8 cellular contexts compared by ENCODE assay signal in genomic region chr11:65888163-65888814, GRCh38. TPM values are rescaled to one million over a fixed set of nuclear protein-coding genes. Genes with fewer than 3 reads are reported as not detected.
DNase-seq lines count a peak whose midpoint lies in the region; ATAC-seq, FAIRE-seq and TF ChIP-seq lines count a peak whose summit lies in the region.

Gene FIBP, minus strand, starts transcription at chr11:65888471. Its CDS starts 53 bp downstream, at chr11:65888418.

- peaks cover 32% of the 10 kb centered on the region for H3K79me2 ChIP-seq in hepatocyte

- H3K4me3 ChIP-seq in astrocyte of the cerebellum (ENCODE audit: low read depth, low read length) (peak within 1 kb of the TSS; percentile 81), hepatocyte (peak within 1 kb of the TSS; percentile 86)

- H3K27me3 ChIP-seq in hepatocyte = no peaks in the 10 kb centered on the region

- peak within 1 kb of the TSS; percentile 98 for H3K4me2 ChIP-seq in hepatocyte

- peak; percentile 84 for TF ChIP-seq CTCF in astrocyte of the cerebellum (IDR thresholded peaks at IDR 0.05; ENCODE audit: low read depth, low read length, missing control alignments)
- peak; percentile 84 for TF ChIP-seq CTCF in hepatocyte (IDR thresholded peaks at IDR 0.05; ENCODE audit: poor library complexity)

- H3K9me3 ChIP-seq in hepatocyte (ENCODE audit: low read depth) = no peaks in the 10 kb centered on the region

- H3K36me3 ChIP-seq in hepatocyte (replicated peaks; ENCODE audit: insufficient read depth, low read depth) = no peaks in the 10 kb centered on the region

- H3K27ac ChIP-seq in hepatocyte = peak within 1 kb of the TSS; percentile 98

- peak; percentile 47 for ATAC-seq in HG02943 (IDR thresholded peaks at IDR 0.05; ENCODE audit: low read depth, unreplicated experiment)
- ATAC-seq in HG03378 (IDR thresholded peaks at IDR 0.05; ENCODE audit: unreplicated experiment) = no peak

- peaks cover 43% of the 10 kb centered on the region for H3K4me1 ChIP-seq in hepatocyte (ENCODE audit: insufficient read depth)

- WGBS in hepatocyte (ENCODE audit: low lambda C conversion rate, missing lambda C conversion rate) = under 1% methylated on average over 42 of the region's 57 CpGs

- FAIRE-seq in GM12891 (lab: Jason Lieb, UNC) = peak; percentile 92

- DNase-seq in GM12891 (ENCODE audit: insufficient read length, low spot score) = peak; percentile 97
- peak; percentile 95 for DNase-seq in NCI-H2081 (lab: John Stamatoyannopoulos, UW)
- DNase-seq in T-helper 9 cell = peak; percentile 95
- DNase-seq in astrocyte of the cerebellum (ENCODE audit: low read depth) = peak; percentile 89
- DNase-seq in hepatocyte (ENCODE audit: low spot score) = peak; percentile 98
- peak; percentile 98 for DNase-seq in retina

- peak within 1 kb of the TSS; percentile 84 for H2AFZ ChIP-seq in hepatocyte

- no peaks in the 10 kb centered on the region for H4K20me1 ChIP-seq in hepatocyte (ENCODE audit: insufficient read depth, poor library complexity, severe bottlenecking)

- in situ Hi-C loops in astrocyte of the cerebellum (cut with HindIII; ENCODE audit: low sequenced_read_pairs) = no loop called here

- H3K9me2 ChIP-seq in hepatocyte (replicated peaks; ENCODE audit: insufficient read depth) = no peaks in the 10 kb centered on the region

- TF ChIP-seq POLR2A in GM12891 (IDR thresholded peaks at IDR 0.05; ENCODE audit: low read depth, low read length) = peak; percentile 83

TF ChIP-seq in GM12891, 5 proteins besides CTCF, POLR2A, EP300 and RAD21:
- TF ChIP-seq SPI1 (IDR thresholded peaks at IDR 0.05; ENCODE audit: low read depth, low read length) = peak; percentile 58; the same call in 1 of the 2 replicates
- no peak; the same call in 1 of the 2 replicates for TF ChIP-seq TAF1 (IDR thresholded peaks at IDR 0.05; ENCODE audit: low read depth, low read length)
- TF ChIP-seq PAX5 (IDR thresholded peaks at IDR 0.05; ENCODE audit: insufficient read depth, low read length, severe bottlenecking) = no peak
- TF ChIP-seq POU2F2 (IDR thresholded peaks at IDR 0.05; ENCODE audit: low read depth, low read length) = peak; percentile 51; the same call in 1 of the 2 replicates
- peak; percentile 83 for TF ChIP-seq POLR2AphosphoS5 (IDR thresholded peaks at IDR 0.05; ENCODE audit: low read depth, low read length)

RNA-seq across cellular contexts. Expression of gene FIBP, which starts in this region (rescaled TPM):
- polyA plus RNA-seq in GM12891 (2012; ENCODE audit: low read depth, missing spikeins) = 90.9 TPM
- 72.6 and 74.9 TPM in 2 replicates for total RNA-seq in hepatocyte
- 93.6 and 101 TPM in 2 replicates for polyA plus RNA-seq in hepatocyte
